Comparison of ENCODE assay signal across 8 cellular contexts in genomic region chr7:7567898-7568531, GRCh38. TPM values are rescaled to one million over a fixed set of nuclear protein-coding genes. Genes with fewer than 3 reads are reported as not detected.
DNase-seq lines count a peak whose midpoint lies in the region; ATAC-seq and TF ChIP-seq lines count a peak whose summit lies in the region.

No MANE protein-coding gene starts in this region.

- no peak for TF ChIP-seq CTCF in CD8-positive, alpha-beta T cell (IDR thresholded peaks at IDR 0.05)
- no peak for TF ChIP-seq CTCF in MM.1S (IDR thresholded peaks at IDR 0.05; ENCODE audit: low read length)
- TF ChIP-seq CTCF in neural progenitor cell (IDR thresholded peaks at IDR 0.05) = no peak

- no peak for DNase-seq in CD8-positive, alpha-beta T cell
- DNase-seq in MM.1S = no peak
- DNase-seq in neural progenitor cell (ENCODE audit: low spot score) = no peak
- DNase-seq in NCI-H774 (lab: John Stamatoyannopoulos, UW) = no peak

- H3K27ac Mint-ChIP-seq in CD8-positive, alpha-beta T cell = peak overlapping the region; percentile 92
- no peak overlapping the region for H3K27ac Mint-ChIP-seq in dendritic cell treated with granulocyte-macrophage colony-stimulating factor and Interleukin-4, amounts not matched to agents 40 ng/mL and 50 ng/mL, for 4 days
- no peak overlapping the region for H3K27ac Mint-ChIP-seq in neural progenitor cell

- CTCF ChIA-PET in CD8-positive, alpha-beta T cell (lab: Charles Lee) = interaction anchor here (1.0 to 1.1 kb wide), 2 partner anchors 27 to 84 kb away, joined by 3 read pairs; no protein-coding TSS in a partner anchor

- peak overlapping the region; percentile 91 for H3K9ac ChIP-seq in MM.1S (ENCODE audit: low read length)
- H3K9ac ChIP-seq in neural progenitor cell = peak overlapping the region; percentile 67

- intact Hi-C loops in CD8-positive, alpha-beta T cell (cut with DNase I, micrococcal nuclease) = loop anchor here (1.0 to 10.0 kb wide), 4 partner anchors 309 to 863 kb away; partner anchors contain the start of genes ZNF12 (in 2 of the 2) and C1GALT1 (in 1 of the 2)
- intact Hi-C loops in dendritic cell treated with granulocyte-macrophage colony-stimulating factor and Interleukin-4, amounts not matched to agents 40 ng/mL and 50 ng/mL, for 4 days (cut with micrococcal nuclease) = loop anchor here (2.0 to 10.0 kb wide), 5 partner anchors 73 to 863 kb away; partner anchors contain the start of genes C1GALT1, GLCCI1, UMAD1 and ZNF12

- no peak overlapping the region for H3K27ac ChIP-seq in CD8-positive, alpha-beta T cell (ENCODE audit: low read depth, low read length)
- H3K27ac ChIP-seq in MM.1S (ENCODE audit: low read length) (peak overlapping the region; percentile 73), neural progenitor cell (no peak overlapping the region)

- H4K20me1 ChIP-seq in MM.1S (ENCODE audit: insufficient read depth, low read length) (no peaks in the 10 kb centered on the region), neural progenitor cell (ENCODE audit: low read depth) (no peaks in the 10 kb centered on the region)

- H3F3A ChIP-seq in MM.1S (ENCODE audit: insufficient read depth, low read length) (peaks cover 15% of the 10 kb centered on the region), neural progenitor cell (ENCODE audit: low read depth) (peaks cover 7% of the 10 kb centered on the region)

- H3K9me3 Mint-ChIP-seq in CD8-positive, alpha-beta T cell = no peaks in the 10 kb centered on the region
- no peaks in the 10 kb centered on the region for H3K9me3 Mint-ChIP-seq in dendritic cell treated with granulocyte-macrophage colony-stimulating factor and Interleukin-4, amounts not matched to agents 40 ng/mL and 50 ng/mL, for 4 days
- peaks cover 27% of the 10 kb centered on the region for H3K9me3 Mint-ChIP-seq in neural progenitor cell

- peaks cover 41% of the 10 kb centered on the region for H3K4me1 Mint-ChIP-seq in CD8-positive, alpha-beta T cell (ENCODE audit: low read depth)
- H3K4me1 Mint-ChIP-seq in dendritic cell treated with granulocyte-macrophage colony-stimulating factor and Interleukin-4, amounts not matched to agents 40 ng/mL and 50 ng/mL, for 4 days (ENCODE audit: low read depth) = peaks cover 29% of the 10 kb centered on the region
- H3K4me1 Mint-ChIP-seq in neural progenitor cell = peaks cover 19% of the 10 kb centered on the region

- no peaks in the 10 kb centered on the region for H3K36me3 ChIP-seq in CD8-positive, alpha-beta T cell (ENCODE audit: insufficient read depth, low read length)
- H3K36me3 ChIP-seq in MM.1S (replicated peaks; ENCODE audit: insufficient read depth, low read length) (no peaks in the 10 kb centered on the region), neural progenitor cell (no peaks in the 10 kb centered on the region)

- no peak for ATAC-seq in CD8-positive, alpha-beta T cell
- ATAC-seq in GM21381 (IDR thresholded peaks at IDR 0.05; ENCODE audit: unreplicated experiment) (no peak), HG02973 (IDR thresholded peaks at IDR 0.05; ENCODE audit: unreplicated experiment) (no peak)
- no peak for ATAC-seq in activated CD4-positive, CD25-positive, alpha-beta regulatory T cell treated with anti-CD3 and anti-CD28 coated beads, Interleukin-2, amount 50 U/mL, for 24 hours

- no peaks in the 10 kb centered on the region for H3K27me3 Mint-ChIP-seq in CD8-positive, alpha-beta T cell (ENCODE audit: low read depth)
- no peaks in the 10 kb centered on the region for H3K27me3 Mint-ChIP-seq in dendritic cell treated with granulocyte-macrophage colony-stimulating factor and Interleukin-4, amounts not matched to agents 40 ng/mL and 50 ng/mL, for 4 days
- no peaks in the 10 kb centered on the region for H3K27me3 Mint-ChIP-seq in neural progenitor cell (ENCODE audit: insufficient read depth, low read depth)

- H3K4me3 Mint-ChIP-seq in CD8-positive, alpha-beta T cell = peak overlapping the region; percentile 78
- peak overlapping the region; percentile 70 for H3K4me3 Mint-ChIP-seq in dendritic cell treated with granulocyte-macrophage colony-stimulating factor and Interleukin-4, amounts not matched to agents 40 ng/mL and 50 ng/mL, for 4 days
- H3K4me3 Mint-ChIP-seq in neural progenitor cell = peak overlapping the region; percentile 90

- H3K4me2 ChIP-seq in MM.1S (ENCODE audit: low read depth, low read length) = peak overlapping the region; percentile 75
- H3K4me2 ChIP-seq in neural progenitor cell = peak overlapping the region; percentile 86

- H3K4me3 ChIP-seq in CD8-positive, alpha-beta T cell (ENCODE audit: low read depth, low read length) = peak overlapping the region; percentile 62
- H3K4me3 ChIP-seq in MM.1S (ENCODE audit: low read length) = peak overlapping the region; percentile 86
- H3K4me3 ChIP-seq in neural progenitor cell = peak overlapping the region; percentile 56

- no peaks in the 10 kb centered on the region for H3K9me2 ChIP-seq in MM.1S (replicated peaks; ENCODE audit: insufficient read depth, low read length)

- H3K27me3 ChIP-seq in CD8-positive, alpha-beta T cell (ENCODE audit: insufficient read depth, low read length) = no peaks in the 10 kb centered on the region
- H3K27me3 ChIP-seq in MM.1S (replicated peaks; ENCODE audit: insufficient read depth, low read length) (no peaks in the 10 kb centered on the region), neural progenitor cell (no peaks in the 10 kb centered on the region)

- POLR2A ChIA-PET in CD8-positive, alpha-beta T cell (lab: Charles Lee) = interaction anchor here (0.6 to 1.7 kb wide), 7 partner anchors 10 to 386 kb away, joined by 3 to 5 read pairs (median 3); partner anchors contain the start of gene UMAD1

- H3K79me2 ChIP-seq in MM.1S (ENCODE audit: low read length) (peaks cover 60% of the 10 kb centered on the region), neural progenitor cell (ENCODE audit: low read depth) (peaks cover 59% of the 10 kb centered on the region)

- peaks cover 34% of the 10 kb centered on the region for H3K4me1 ChIP-seq in CD8-positive, alpha-beta T cell (ENCODE audit: insufficient read depth, low read length)
- H3K4me1 ChIP-seq in MM.1S (ENCODE audit: low read length) = peaks cover 19% of the 10 kb centered on the region
- peaks cover 10% of the 10 kb centered on the region for H3K4me1 ChIP-seq in neural progenitor cell

- peaks cover 7% of the 10 kb centered on the region for H3K36me3 Mint-ChIP-seq in CD8-positive, alpha-beta T cell
- peaks cover 23% of the 10 kb centered on the region for H3K36me3 Mint-ChIP-seq in dendritic cell treated with granulocyte-macrophage colony-stimulating factor and Interleukin-4, amounts not matched to agents 40 ng/mL and 50 ng/mL, for 4 days (ENCODE audit: low read depth)
- peaks cover 32% of the 10 kb centered on the region for H3K36me3 Mint-ChIP-seq in neural progenitor cell

- H3K9me3 ChIP-seq in CD8-positive, alpha-beta T cell (ENCODE audit: low read length) = no peaks in the 10 kb centered on the region
- H3K9me3 ChIP-seq in MM.1S (replicated peaks; ENCODE audit: insufficient read depth, low read length) = no peaks in the 10 kb centered on the region
- H3K9me3 ChIP-seq in neural progenitor cell (ENCODE audit: low read depth) = no peaks in the 10 kb centered on the region

- H2AFZ ChIP-seq in MM.1S (ENCODE audit: low read length) = no peak overlapping the region
- no peak overlapping the region for H2AFZ ChIP-seq in neural progenitor cell (replicated peaks)

RNA-seq across cellular contexts. Expression of gene MIOS, which starts 1.3 kb away (rescaled TPM):
- 10 to 100 TPM; 35.1 to 36.8 TPM for total RNA-seq in CD8-positive, alpha-beta T cell
- total RNA-seq in neural progenitor cell (ENCODE audit: low replicate concordance) = 62.0 and 62.2 TPM in 2 replicates

RNA-seq across cellular contexts. Expression of gene COL28A1, which starts 32.3 kb away (rescaled TPM):
- total RNA-seq in CD8-positive, alpha-beta T cell = under 1 TPM; 0.16 to 0.36 TPM
- total RNA-seq in neural progenitor cell (ENCODE audit: low replicate concordance) = 0.43 and 0.60 TPM in 2 replicates
